Comparison of ENCODE assay signal across 8 cellular contexts in genomic region chr2:219253753-219254589, GRCh38. TPM values are rescaled to one million over a fixed set of nuclear protein-coding genes. Genes with fewer than 3 reads are reported as not detected.
DNase-seq lines count a peak whose midpoint lies in the region; ATAC-seq lines count a peak whose summit lies in the region.

Gene TUBA4A (minus strand): TSS chr2:219253918. CDS start chr2:219253858, 60 bp downstream.

- peaks cover 45 to 50% (median 45%) of the 10 kb centered on the region in 3 donors for H3K4me1 Mint-ChIP-seq in CD8-positive, alpha-beta memory T cell

- POLR2A ChIA-PET in CD8-positive, alpha-beta memory T cell (lab: Charles Lee), result interaction anchor here (0.5 to 11.9 kb wide), 16 partner anchors 8 to 1037 kb away, joined by 3 to 164 read pairs (median 5); partner anchors contain the start of genes ABCB6, ANKZF1, ATG9A and CNPPD1

- peak within 1 kb of the TSS; percentile 99 for H3K4me3 ChIP-seq in CD8-positive, alpha-beta memory T cell (ENCODE audit: low read length)
- peak within 1 kb of the TSS; percentile 88 for H3K4me3 ChIP-seq in mucosa of stomach (ENCODE audit: low read length)

- peak within 1 kb of the TSS; percentile 83 for H3K9ac ChIP-seq in mucosa of stomach (ENCODE audit: low read length)

- peak within 1 kb of the TSS; percentile 91 to 100 (median 96) for H3K27ac Mint-ChIP-seq in CD8-positive, alpha-beta memory T cell

- peaks cover 25% of the 10 kb centered on the region for H3K36me3 ChIP-seq in CD8-positive, alpha-beta memory T cell (ENCODE audit: insufficient read depth, low read length)
- H3K36me3 ChIP-seq in mucosa of stomach (ENCODE audit: control insufficient read depth, insufficient read depth, low read length), result no peaks in the 10 kb centered on the region

- no peaks in the 10 kb centered on the region for H3K9me3 ChIP-seq in CD8-positive, alpha-beta memory T cell (ENCODE audit: low read length)
- no peaks in the 10 kb centered on the region for H3K9me3 ChIP-seq in mucosa of stomach (ENCODE audit: control insufficient read depth, low read length)

- CTCF ChIA-PET in CD8-positive, alpha-beta memory T cell (lab: Charles Lee), result interaction anchor here (0.6 to 12.3 kb wide), 19 partner anchors 9 to 135 kb away, joined by 3 to 136 read pairs (median 4); partner anchors contain the start of genes ABCB6, ANKZF1, ATG9A and CNPPD1

- H3K9me3 Mint-ChIP-seq in CD8-positive, alpha-beta memory T cell, result no peaks in the 10 kb centered on the region

- peak; percentile 88 to 95 (median 90) for DNase-seq in CD8-positive, alpha-beta memory T cell
- peak; percentile 91 for DNase-seq in HT-29 (ENCODE audit: low spot score)
- peak; percentile 85 for DNase-seq in OCI-M1 (lab: John Stamatoyannopoulos, UW)
- DNase-seq in activated T-cell treated with anti-CD3 and anti-CD28 coated beads for 4 hours, result peak; percentile 90
- DNase-seq in epithelial cell of prostate (ENCODE audit: low read depth, low spot score), result no peak
- peak; percentile 93 for DNase-seq in stimulated activated CD8-positive, alpha-beta memory T cell treated with anti-CD3 and anti-CD28 coated beads, Interleukin-4, amount 100 ng/mL, for 48 hours

- H3K27ac ChIP-seq in CD8-positive, alpha-beta memory T cell (ENCODE audit: low read depth, low read length), result peak within 1 kb of the TSS; percentile 95
- H3K27ac ChIP-seq in epithelial cell of prostate, result peak within 1 kb of the TSS; percentile 99

- H3K36me3 Mint-ChIP-seq in CD8-positive, alpha-beta memory T cell, result peaks cover 4 to 52% (median 22%) of the 10 kb centered on the region in 3 donors

- no peaks in the 10 kb centered on the region for H3K27me3 ChIP-seq in CD8-positive, alpha-beta memory T cell (ENCODE audit: insufficient read depth, low read length, poor library complexity, severe bottlenecking)
- peaks cover 22% of the 10 kb centered on the region for H3K27me3 ChIP-seq in mucosa of stomach (ENCODE audit: control insufficient read depth, insufficient read depth, low read length)

- peak; percentile 45 for ATAC-seq in GM19463 (IDR thresholded peaks at IDR 0.05; ENCODE audit: unreplicated experiment)

- H3K4me1 ChIP-seq in CD8-positive, alpha-beta memory T cell (ENCODE audit: insufficient read depth, low read length), result peaks cover 37% of the 10 kb centered on the region
- H3K4me1 ChIP-seq in mucosa of stomach (ENCODE audit: control insufficient read depth, insufficient read depth, low read length), result peaks cover 45% of the 10 kb centered on the region

- no peaks in the 10 kb centered on the region for H3K27me3 Mint-ChIP-seq in CD8-positive, alpha-beta memory T cell

- H3K4me3 Mint-ChIP-seq in CD8-positive, alpha-beta memory T cell, result peak within 1 kb of the TSS; percentile 84 to 99 (median 89)

RNA-seq across cellular contexts. Expression of gene TUBA4A, which starts in this region (rescaled TPM):
- total RNA-seq in CD8-positive, alpha-beta memory T cell, result 100 to 1,000 TPM; 175 to 178 TPM
- 234 TPM for polyA plus RNA-seq in CD8-positive, alpha-beta memory T cell
- total RNA-seq in HT-29 (2014; rRNA removed; shearing (Covaris generic)), result 93.8 and 97.4 TPM in 2 replicates
